In the genomic region with DNA sequence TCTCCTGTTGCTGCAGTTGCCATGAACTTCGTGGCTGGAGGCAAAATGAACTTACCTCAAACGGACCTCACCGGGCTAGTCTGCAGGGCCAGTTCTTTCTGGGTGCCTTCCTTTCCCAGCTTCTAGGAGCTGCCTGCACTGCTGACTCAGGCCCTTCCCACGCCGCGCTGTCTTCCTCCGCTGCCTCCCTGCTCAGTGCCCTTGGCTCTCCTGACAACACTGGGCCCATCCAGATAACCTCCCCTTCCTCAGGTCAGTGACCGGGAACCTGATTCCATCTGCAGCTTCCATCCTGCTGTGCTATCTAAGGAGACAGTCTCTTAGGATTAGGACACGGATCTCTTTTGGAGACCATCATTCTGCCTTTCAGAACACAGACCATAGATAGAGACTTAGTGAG, we compare ENCODE assay signal across 1 cellular context.
TF ChIP-seq lines count a peak whose summit lies in the region.

No MANE protein-coding gene starts in this region.

TF ChIP-seq in H1, 55 proteins besides CTCF, POLR2A, EP300 and RAD21:
- TF ChIP-seq FOSL1 (IDR thresholded peaks at IDR 0.05; ENCODE audit: insufficient read depth, low read depth, low read length) (no peak), NANOG (IDR thresholded peaks at IDR 0.05; ENCODE audit: insufficient read depth, low read depth, low read length, poor library complexity, severe bottlenecking) (no peak), BACH1 (IDR thresholded peaks at IDR 0.05; ENCODE audit: low read length) (no peak), POLR2AphosphoS5 (IDR thresholded peaks at IDR 0.05; ENCODE audit: low read depth, low read length) (no peak), TCF12 (IDR thresholded peaks at IDR 0.05; ENCODE audit: low read depth, low read length) (no peak), EGR1 (IDR thresholded peaks at IDR 0.05; ENCODE audit: borderline replicate concordance, low read depth, low read length) (no peak), TBP (IDR thresholded peaks at IDR 0.05; ENCODE audit: low read depth, low read length) (no peak), CREB1 (IDR thresholded peaks at IDR 0.05) (no peak), RFX5 (IDR thresholded peaks at IDR 0.05; ENCODE audit: borderline replicate concordance, low read depth, low read length) (no peak)
